2 cellular contexts compared by ENCODE assay signal in genomic region chr15:38708672-38709188, GRCh38.
A peak's percentile ranks its signal among the peaks of the same experiment; 100 is the strongest.
TF ChIP-seq lines count a peak whose summit lies in the region.

No MANE protein-coding gene starts in this region.

TF ChIP-seq in IMR-90, 13 proteins besides CTCF, POLR2A, EP300 and RAD21:
- TF ChIP-seq MAFK (IDR thresholded peaks at IDR 0.05; ENCODE audit: low read depth, low read length), result peak; percentile 94
- no peak for TF ChIP-seq RFX5 (IDR thresholded peaks at IDR 0.05; ENCODE audit: low read depth, low read length)

TF ChIP-seq in H1, 55 proteins besides CTCF, POLR2A, EP300 and RAD21:
- TF ChIP-seq RXRA (IDR thresholded peaks at IDR 0.05; ENCODE audit: insufficient read depth, low read depth, low read length) (no peak), POLR2AphosphoS5 (IDR thresholded peaks at IDR 0.05; ENCODE audit: low read depth, low read length) (no peak), KDM4A (IDR thresholded peaks at IDR 0.05; ENCODE audit: low read depth, low read length, severe bottlenecking) (no peak), ATF2 (IDR thresholded peaks at IDR 0.05; ENCODE audit: low read length) (no peak), CTBP2 (IDR thresholded peaks at IDR 0.05; ENCODE audit: borderline replicate concordance, insufficient read depth, insufficient read length, low read length) (no peak), TAF7 (optimal IDR thresholded peaks at IDR 0.05; ENCODE audit: borderline replicate concordance, low read depth, low read length) (no peak), SP2 (IDR thresholded peaks at IDR 0.05; ENCODE audit: low read length) (no peak), CBX5 (IDR thresholded peaks at IDR 0.05; ENCODE audit: low read depth, low read length) (no peak), TCF12 (IDR thresholded peaks at IDR 0.05; ENCODE audit: low read depth, low read length) (no peak), ASH2L (IDR thresholded peaks at IDR 0.05; ENCODE audit: low read length) (no peak), YY1 (IDR thresholded peaks at IDR 0.05; ENCODE audit: low read depth, low read length) (no peak), POU5F1 (IDR thresholded peaks at IDR 0.05; ENCODE audit: low read depth, low read length) (no peak), MAFK (IDR thresholded peaks at IDR 0.05; ENCODE audit: low read depth, low read length) (no peak), MAX (IDR thresholded peaks at IDR 0.05) (no peak), FOSL1 (IDR thresholded peaks at IDR 0.05; ENCODE audit: insufficient read depth, low read depth, low read length) (no peak)
